ENCODE assay signal across 8 cellular contexts in genomic region chr7:143892527-143893300, GRCh38. TPM values are rescaled to one million over a fixed set of nuclear protein-coding genes. Genes with fewer than 3 reads are reported as not detected.
A peak's percentile ranks its signal among the peaks of the same experiment; 100 is the strongest.
DNase-seq lines count a peak whose midpoint lies in the region; ATAC-seq and TF ChIP-seq lines count a peak whose summit lies in the region.

No MANE protein-coding gene starts in this region.

- peaks cover 95% of the 10 kb centered on the region for H3K79me2 ChIP-seq in SK-N-SH (ENCODE audit: insufficient read depth)
- H3K79me2 ChIP-seq in osteoblast (ENCODE audit: insufficient read depth, low read length): peaks cover 67% of the 10 kb centered on the region

- peaks cover 66 to 73% of the 10 kb centered on the region in 2 experiments for H3K36me3 ChIP-seq in SK-N-SH (replicated peaks in 1 of 2; ENCODE audit: control insufficient read depth in 1 of 2, insufficient read depth in 2 of 2, low read length in 1 of 2)
- H3K36me3 ChIP-seq in WERI-Rb-1: no peaks in the 10 kb centered on the region
- no peaks in the 10 kb centered on the region for H3K36me3 ChIP-seq in osteoblast (ENCODE audit: insufficient read depth, low read length)

- TF ChIP-seq EP300 in SK-N-SH (IDR thresholded peaks at IDR 0.05; ENCODE audit: borderline replicate concordance in 1 of 2, low read depth in 1 of 2, low read length in 1 of 2): no peak

- H2AFZ ChIP-seq in SK-N-SH (ENCODE audit: low read depth): no peak overlapping the region
- H2AFZ ChIP-seq in osteoblast (ENCODE audit: low read length): no peak overlapping the region

- TF ChIP-seq CTCF in SK-N-SH (IDR thresholded peaks at IDR 0.05) (peak; percentile 21; the same call in 1 of the 2 replicates), WERI-Rb-1 (IDR thresholded peaks at IDR 0.05; ENCODE audit: low read depth, low read length) (peak; percentile 61), osteoblast (IDR thresholded peaks at IDR 0.05; ENCODE audit: extremely low read depth, low read depth, low read length) (peak; percentile 49)

- H3K9me3 ChIP-seq in SK-N-SH (peaks cover 37% of the 10 kb centered on the region; the same call in 1 of the 2 replicates), WERI-Rb-1 (ENCODE audit: severe bottlenecking) (no peaks in the 10 kb centered on the region), osteoblast (ENCODE audit: low read depth, low read length) (no peaks in the 10 kb centered on the region)

- 91% methylated on average over 5 of the region's 5 CpGs for WGBS in SK-N-SH (ENCODE audit: low lambda C conversion rate)

- H3K9me2 ChIP-seq in SK-N-SH: peaks cover 4% of the 10 kb centered on the region; the same call in 1 of the 2 replicates

- peaks cover 14% of the 10 kb centered on the region; the same call in 1 of the 2 replicates for H4K20me1 ChIP-seq in SK-N-SH (ENCODE audit: insufficient read depth)
- H4K20me1 ChIP-seq in osteoblast (ENCODE audit: insufficient read depth, low read length): peaks cover 31% of the 10 kb centered on the region

- TF ChIP-seq RAD21 in SK-N-SH (IDR thresholded peaks at IDR 0.05; ENCODE audit: low read length): no peak

- CTCF ChIA-PET in SK-N-SH (lab: Yijun Ruan, JAX): interaction anchor here (1.9 kb wide), 1 partner anchor 8 kb away, joined by 9 read pairs; no protein-coding TSS in a partner anchor

- H3K9ac ChIP-seq in SK-N-SH: no peak overlapping the region

- H3K4me1 ChIP-seq in SK-N-SH (ENCODE audit: control insufficient read depth in 1 of 2, insufficient read depth in 2 of 2, low read depth in 1 of 2, low read length in 1 of 2) (no peaks in the 10 kb centered on the region; a peak in 2 of 4 replicates), osteoblast (ENCODE audit: insufficient read depth, low read length) (no peaks in the 10 kb centered on the region)

- H3K4me2 ChIP-seq in SK-N-SH (no peak overlapping the region), osteoblast (ENCODE audit: insufficient read depth, low read length) (peak overlapping the region; percentile 52)

- H3K27me3 ChIP-seq in SK-N-SH (ENCODE audit: insufficient read depth): no peaks in the 10 kb centered on the region
- H3K27me3 ChIP-seq in WERI-Rb-1 (ENCODE audit: insufficient read depth, low read depth, severe bottlenecking): no peaks in the 10 kb centered on the region
- H3K27me3 ChIP-seq in osteoblast (ENCODE audit: insufficient read depth, low read length): no peaks in the 10 kb centered on the region

- H3F3A ChIP-seq in SK-N-SH (replicated peaks; ENCODE audit: insufficient read depth): peaks cover 23% of the 10 kb centered on the region

- POLR2A ChIA-PET in SK-N-SH (lab: Yijun Ruan, JAX): interaction anchor here (1.3 kb wide), 1 partner anchor 9 kb away, joined by 5 read pairs; the partner anchor contains the start of gene TCAF1

- DNase-seq in SK-N-SH (no peak), WERI-Rb-1 (peak; percentile 50), osteoblast (ENCODE audit: insufficient read length, low spot score, missing footprints) (no peak), AG20443 (ENCODE audit: low spot score) (no peak)
- DNase-seq in activated CD8-positive, alpha-beta memory T cell treated with anti-CD3 and anti-CD28 coated beads, Interleukin-2, amount 50 U/mL, for 4 hours: no peak

- H3K27ac ChIP-seq in SK-N-SH (ENCODE audit: low read depth in 2 of 2, low read length in 1 of 2): no peak overlapping the region
- no peak overlapping the region for H3K27ac ChIP-seq in WERI-Rb-1
- no peak overlapping the region for H3K27ac ChIP-seq in osteoblast (ENCODE audit: low read depth, low read length)

- H3K4me3 ChIP-seq in SK-N-SH (ENCODE audit: low read depth in 2 of 2, low read length in 1 of 2) (no peak overlapping the region), WERI-Rb-1 (ENCODE audit: low read depth, low read length) (no peak overlapping the region), osteoblast (ENCODE audit: insufficient read depth, low read length) (no peak overlapping the region)

- ATAC-seq in SK-N-SH treated with all-trans-retinoic acid at 6 μM for 48 hours: no peak
- ATAC-seq in GM21576 (IDR thresholded peaks at IDR 0.05; ENCODE audit: unreplicated experiment): peak; percentile 99
- ATAC-seq in HG03575 (IDR thresholded peaks at IDR 0.05; ENCODE audit: extremely low read depth, insufficient number of reproducible peaks, low FRiP score, unreplicated experiment): peak; percentile 79

TF ChIP-seq in SK-N-SH, 30 proteins besides CTCF, POLR2A, EP300 and RAD21 (continues in another document):
- TF ChIP-seq GABPA (IDR thresholded peaks at IDR 0.05; ENCODE audit: low read depth): no peak
- TF ChIP-seq TAF1 (IDR thresholded peaks at IDR 0.05; ENCODE audit: borderline replicate concordance, low read depth, low read length): no peak
- no peak for TF ChIP-seq RCOR1 (IDR thresholded peaks at IDR 0.05; ENCODE audit: low read length)
- no peak for TF ChIP-seq MAX (IDR thresholded peaks at IDR 0.05; ENCODE audit: low read depth)
- no peak for TF ChIP-seq YY1 (IDR thresholded peaks at IDR 0.05; ENCODE audit: low read depth)
- TF ChIP-seq RFX5 (IDR thresholded peaks at IDR 0.05; ENCODE audit: low read length): no peak
- no peak for TF ChIP-seq GATA2 (CRISPR knock-in tag; IDR thresholded peaks at IDR 0.05)
- TF ChIP-seq FOSL2 (IDR thresholded peaks at IDR 0.05; ENCODE audit: borderline replicate concordance, low read depth): no peak
- TF ChIP-seq USF1 (IDR thresholded peaks at IDR 0.05; ENCODE audit: borderline replicate concordance, low read depth): no peak
- TF ChIP-seq ELF1 (IDR thresholded peaks at IDR 0.05): no peak
- no peak for TF ChIP-seq IRF3 (IDR thresholded peaks at IDR 0.05; ENCODE audit: low read depth, low read length)

TF ChIP-seq in SK-N-SH treated with all-trans-retinoic acid at 6 μM for 48 hours, 23 proteins besides CTCF, POLR2A, EP300 and RAD21 (continues in another document):
- TF ChIP-seq TOX (CRISPR knock-in tag; IDR thresholded peaks at IDR 0.05; ENCODE audit: borderline replicate concordance): no peak
- no peak for TF ChIP-seq POU6F1 (CRISPR knock-in tag; IDR thresholded peaks at IDR 0.05; ENCODE audit: borderline replicate concordance, low read depth)
- TF ChIP-seq CSRNP3 (CRISPR knock-in tag; IDR thresholded peaks at IDR 0.05): no peak
- no peak for TF ChIP-seq CSDC2 (CRISPR knock-in tag; IDR thresholded peaks at IDR 0.05)
- TF ChIP-seq CREB5 (CRISPR knock-in tag; IDR thresholded peaks at IDR 0.05; ENCODE audit: low read depth): no peak

RNA-seq across cellular contexts. Expression of gene TCAF1, which starts 9.3 kb away (rescaled TPM):
- polyA plus RNA-seq in SK-N-SH (2012; rRNA removed): 59.0 and 69.0 TPM in 2 replicates
- 54.1 and 62.5 TPM in 2 replicates for polyA plus RNA-seq in SK-N-SH (2012; cell fraction: cytosol; rRNA removed)
- 47.1 and 55.9 TPM in 2 replicates for polyA plus RNA-seq in SK-N-SH (2012; cell fraction: nucleus; rRNA removed)
- 57.2 and 77.1 TPM in 2 replicates for total RNA-seq in osteoblast

RNA-seq across cellular contexts. Expression of gene OR2F2, which starts 42.3 kb away (rescaled TPM):
- polyA plus RNA-seq in SK-N-SH (2012; rRNA removed): 0.07 and 0.13 TPM in 2 replicates
- 0.05 and 0.07 TPM in 2 replicates for polyA plus RNA-seq in SK-N-SH (2012; cell fraction: cytosol; rRNA removed)
- 0.20 and 0.21 TPM in 2 replicates for polyA plus RNA-seq in SK-N-SH (2012; cell fraction: nucleus; rRNA removed)
- not detected in 2 replicates for total RNA-seq in osteoblast
